Comparison of ENCODE assay signal across 7 cellular contexts in genomic region chr9:127970401-127971313, GRCh38. TPM values are rescaled to one million over a fixed set of nuclear protein-coding genes. Genes with fewer than 3 reads are reported as not detected.
DNase-seq lines count a peak whose midpoint lies in the region; ATAC-seq lines count a peak whose summit lies in the region.

No MANE protein-coding gene starts in this region.

- H3K9me3 Mint-ChIP-seq in activated T-cell treated with anti-CD3 and anti-CD28 coated beads, Interleukin-2, amount 50 U/mL, for 24 hours, result no peaks in the 10 kb centered on the region

- H3K4me1 ChIP-seq in thymus (ENCODE audit: control insufficient read depth, insufficient read depth, low read length), result peaks cover 91% of the 10 kb centered on the region

- peak overlapping the region; percentile 93 for H3K4me3 Mint-ChIP-seq in activated T-cell treated with anti-CD3 and anti-CD28 coated beads, Interleukin-2, amount 50 U/mL, for 24 hours

- H3K4me3 ChIP-seq in thymus (ENCODE audit: low read length), result peak overlapping the region; percentile 34

- H3K27me3 Mint-ChIP-seq in activated T-cell treated with anti-CD3 and anti-CD28 coated beads, Interleukin-2, amount 50 U/mL, for 24 hours, result no peaks in the 10 kb centered on the region

- peaks cover 21% of the 10 kb centered on the region for H3K36me3 Mint-ChIP-seq in activated T-cell treated with anti-CD3 and anti-CD28 coated beads, Interleukin-2, amount 50 U/mL, for 24 hours (ENCODE audit: low read depth)

- H3K4me1 Mint-ChIP-seq in activated T-cell treated with anti-CD3 and anti-CD28 coated beads, Interleukin-2, amount 50 U/mL, for 24 hours (ENCODE audit: low read depth), result peaks cover 100% of the 10 kb centered on the region

- 33% methylated on average over 16 of the region's 16 CpGs for WGBS in thymus

- DNase-seq in NCI-H2171 (lab: John Stamatoyannopoulos, UW) (peak; percentile 93), kidney tubule cell (ENCODE audit: low spot score) (peak; percentile 55), inferior parietal cortex (ENCODE audit: extremely low spot score) (no peak)
- peak; percentile 78 for DNase-seq in activated T-cell treated with anti-CD3 and anti-CD28 coated beads, Interleukin-2, amount 50 U/mL, for 24 hours

- H3K27me3 ChIP-seq in thymus (ENCODE audit: control insufficient read depth, insufficient read depth), result no peaks in the 10 kb centered on the region

- H3K27ac Mint-ChIP-seq in activated T-cell treated with anti-CD3 and anti-CD28 coated beads, Interleukin-2, amount 50 U/mL, for 24 hours, result peak overlapping the region; percentile 97

- H3K36me3 ChIP-seq in thymus (ENCODE audit: control insufficient read depth, insufficient read depth), result peaks cover 19% of the 10 kb centered on the region

- peak overlapping the region; percentile 99 for H3K27ac ChIP-seq in thymus (ENCODE audit: low read depth)

- ATAC-seq in GM19025 (IDR thresholded peaks at IDR 0.05; ENCODE audit: low read depth, unreplicated experiment) (peak; percentile 67), HG02938 (IDR thresholded peaks at IDR 0.05; ENCODE audit: unreplicated experiment) (peak; percentile 66)

- no peaks in the 10 kb centered on the region for H3K9me3 ChIP-seq in thymus (ENCODE audit: control insufficient read depth)

RNA-seq across cellular contexts. Expression of gene EEIG1, which starts 10.1 kb away (rescaled TPM):
- 51.4 TPM for polyA plus RNA-seq in thymus

RNA-seq across cellular contexts. Expression of gene DPM2, which starts 33.0 kb away (rescaled TPM):
- polyA plus RNA-seq in thymus, result 32.8 TPM

RNA-seq across cellular contexts. Expression of gene PIP5KL1, which starts 40.1 kb away (rescaled TPM):
- 1.2 TPM for polyA plus RNA-seq in thymus

RNA-seq across cellular contexts. Expression of gene ST6GALNAC4, which starts 53.8 kb away (rescaled TPM):
- 12.8 TPM for polyA plus RNA-seq in thymus
